22 cellular contexts compared by ENCODE assay signal in genomic region chr7:26208040-26208439, GRCh38.
"Had no signal": no experiment of that assay in that cellular context is flagged by ENCODE, and none has a peak within 500 bp of the region (broad histone marks: within the 10 kb centered on the region; RNA-seq: fewer than 3 reads in every experiment).

No MANE protein-coding gene starts in this region.

- H3K27me3 Mint-ChIP-seq: activated B cell treated with CpG ODN at 0.5 μM for 24 hours; activated CD4-positive, alpha-beta memory T cell treated with anti-CD3 and anti-CD28 coated beads for 36 hours; activated CD8-positive, alpha-beta memory T cell treated with anti-CD3 and anti-CD28 coated beads, Interleukin-2, amount 10 ng/mL, durations not matched to agents 7 days and 5 days; naive thymus-derived CD4-positive, alpha-beta T cell; progenitor cell of endocrine pancreas had no signal

- H3K9me3 ChIP-seq: left lung, upper lobe of left lung had no signal

- H3K27ac ChIP-seq: cardiac muscle cell, left lung, upper lobe of left lung had no signal

- H3K27me3 ChIP-seq: cardiac muscle cell, left lung, upper lobe of left lung had no signal

- DNase-seq: activated B cell treated with CpG ODN at 0.5 μM for 24 hours; activated CD4-positive, alpha-beta memory T cell treated with anti-CD3 and anti-CD28 coated beads for 36 hours; activated CD4-positive, alpha-beta T cell treated with anti-CD3 and anti-CD28 coated beads for 4 hours; activated CD8-positive, alpha-beta memory T cell treated with anti-CD3 and anti-CD28 coated beads, Interleukin-2, amount 10 ng/mL, durations not matched to agents 7 days and 5 days; activated naive CD4-positive, alpha-beta T cell; activated T-cell treated with anti-CD3 and anti-CD28 coated beads for 4 hours; cortex of kidney; effector CD4-positive, alpha-beta T cell; erythroblast; foreskin fibroblast; left lung; naive thymus-derived CD4-positive, alpha-beta T cell; retina; stimulated activated CD4-positive, alpha-beta T cell treated with anti-CD3 and anti-CD28 coated beads, Interleukin-2, amount 100 ng/mL, for 48 hours; stimulated activated CD8-positive, alpha-beta memory T cell treated with anti-CD3 and anti-CD28 coated beads, Interleukin-4, amount 100 ng/mL, for 48 hours; stimulated activated naive CD4-positive, alpha-beta T cell; T1000; upper lobe of left lung had no signal

- H3K9me3 Mint-ChIP-seq: activated B cell treated with CpG ODN at 0.5 μM for 24 hours; activated CD4-positive, alpha-beta memory T cell treated with anti-CD3 and anti-CD28 coated beads for 36 hours; activated T-helper 2 cell treated with anti-CD3 and anti-CD28 coated beads, Interferon-gamma antibody, Interleukin-2, Interleukin-4, amounts not matched to agents 10 μg/mL and 5 μg/mL and 100 μg/mL, durations not matched to agents 14 hours and 24 hours and 36 hours; naive thymus-derived CD4-positive, alpha-beta T cell had no signal

- H3K4me3 ChIP-seq: cardiac muscle cell, left lung, lung, upper lobe of left lung had no signal

- ATAC-seq: activated CD8-positive, alpha-beta memory T cell treated with anti-CD3 and anti-CD28 coated beads, Interleukin-2, amount 10 ng/mL, durations not matched to agents 7 days and 5 days; left lung; naive thymus-derived CD4-positive, alpha-beta T cell had no signal

- H3K4me3 Mint-ChIP-seq: activated B cell treated with CpG ODN at 0.5 μM for 24 hours; activated CD4-positive, alpha-beta memory T cell treated with anti-CD3 and anti-CD28 coated beads for 36 hours; activated CD8-positive, alpha-beta memory T cell treated with anti-CD3 and anti-CD28 coated beads, Interleukin-2, amount 10 ng/mL, durations not matched to agents 7 days and 5 days; naive thymus-derived CD4-positive, alpha-beta T cell had no signal

- H3K27ac Mint-ChIP-seq: activated B cell treated with CpG ODN at 0.5 μM for 24 hours; activated CD4-positive, alpha-beta memory T cell treated with anti-CD3 and anti-CD28 coated beads for 36 hours; activated T-helper 2 cell treated with anti-CD3 and anti-CD28 coated beads, Interferon-gamma antibody, Interleukin-2, Interleukin-4, amounts not matched to agents 10 μg/mL and 5 μg/mL and 100 μg/mL, durations not matched to agents 14 hours and 24 hours and 36 hours; progenitor cell of endocrine pancreas had no signal
